Comparison of ENCODE assay signal across 9 cellular contexts in the genomic region with DNA sequence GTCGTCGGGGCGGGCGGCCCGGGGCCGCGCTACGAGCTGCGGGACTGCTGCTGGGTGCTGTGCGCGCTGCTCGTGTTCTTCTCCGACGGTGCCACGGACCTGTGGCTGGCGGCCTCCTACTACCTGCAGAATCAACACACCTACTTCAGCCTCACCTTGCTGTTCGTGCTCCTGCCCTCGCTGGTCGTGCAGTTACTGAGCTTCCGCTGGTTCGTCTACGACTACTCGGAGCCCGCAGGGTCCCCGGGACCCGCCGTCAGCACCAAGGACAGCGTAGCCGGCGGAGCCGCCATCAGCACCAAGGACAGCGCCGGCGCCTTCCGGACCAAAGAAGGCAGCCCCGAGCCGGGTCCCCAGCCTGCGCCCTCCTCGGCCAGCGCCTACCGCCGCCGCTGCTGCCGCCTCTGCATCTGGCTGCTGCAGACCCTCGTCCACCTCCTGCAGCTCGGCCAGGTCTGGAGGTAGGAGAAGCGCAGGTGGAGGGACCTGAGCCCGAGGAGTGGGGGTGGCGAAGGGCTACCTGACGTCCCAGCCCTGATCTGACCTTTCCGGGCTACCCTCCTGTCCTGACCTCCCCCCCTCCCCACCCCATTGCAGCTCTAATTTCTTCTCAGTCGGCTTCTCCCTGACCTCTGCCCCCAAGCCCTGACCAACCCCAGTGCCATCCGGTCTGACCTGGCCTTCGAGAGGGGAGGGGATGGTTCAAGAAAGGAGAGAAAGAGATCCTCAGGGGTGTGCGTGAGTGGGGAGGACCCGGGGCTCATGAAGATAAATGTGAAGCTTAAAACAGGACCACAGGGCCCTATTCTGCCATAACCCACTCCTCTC. TPM values are rescaled to one million over a fixed set of nuclear protein-coding genes. Genes with fewer than 3 reads are reported as not detected.
DNase-seq lines count a peak whose midpoint lies in the region; ATAC-seq and TF ChIP-seq lines count a peak whose summit lies in the region.
"Had no signal": no experiment of that assay in that cellular context is flagged by ENCODE, and none has a peak within 500 bp of the region (broad histone marks: within the 10 kb centered on the region; RNA-seq: fewer than 3 reads in every experiment).

No MANE protein-coding gene starts in this region.

- CTCF ChIA-PET in activated B cell treated with CpG ODN at 0.5 μM for 24 hours (lab: Charles Lee) (interaction anchor here (0.6 kb wide), 1 partner anchor 16 kb away, joined by 3 read pairs; a partner anchor contains a TSS), MCF 10A (lab: Yijun Ruan, JAX) (interaction anchor here (0.6 to 3.2 kb wide), 8 partner anchors 9 to 144 kb away, joined by 3 to 29 read pairs (median 4); a partner anchor contains a TSS)

- ATAC-seq in activated B cell treated with CpG ODN at 0.5 μM for 24 hours (ENCODE audit: low read depth) = peak; percentile 99
- no peak for ATAC-seq in HG03095 (IDR thresholded peaks at IDR 0.05; ENCODE audit: unreplicated experiment)

- H3K27me3 Mint-ChIP-seq in IgD-negative memory B cell (peaks cover 39% of the 10 kb centered on the region), activated B cell treated with CpG ODN at 0.5 μM for 24 hours (peaks cover 45% of the 10 kb centered on the region), MCF 10A (ENCODE audit: insufficient read depth, unreplicated experiment) (peaks cover 95% of the 10 kb centered on the region)

- no peaks in the 10 kb centered on the region for H3K9me3 ChIP-seq in iPS-20b (ENCODE audit: insufficient read depth, low read depth, low read length)

- peak overlapping the region; percentile 64 for H3K4me3 ChIP-seq in iPS-20b (ENCODE audit: low read length)

- no peak overlapping the region for H3K27ac ChIP-seq in iPS-20b (ENCODE audit: low read length)

- no TSS peak for BruUV-seq in MCF 10A (replicated peaks; lab: Mats Ljungman, UMichigan)

- POLR2A ChIA-PET in activated B cell treated with CpG ODN at 0.5 μM for 24 hours (lab: Charles Lee) = no interaction called here
- POLR2A ChIA-PET in MCF 10A (lab: Yijun Ruan, JAX) = interaction anchor here (0.7 kb wide), 1 partner anchor 14 kb away, joined by 3 read pairs; no protein-coding TSS in a partner anchor

- TF ChIP-seq CTCF in activated B cell treated with CpG ODN at 0.5 μM for 24 hours (IDR thresholded peaks at IDR 0.05) (no peak), MCF 10A (IDR thresholded peaks at IDR 0.05; ENCODE audit: unreplicated experiment) (no peak)

- no peak overlapping the region for H3K9ac ChIP-seq in iPS-20b (ENCODE audit: low read depth, low read length)

- peaks cover 2 to 8% (median 5%) of the 10 kb centered on the region in 3 donors for H3K4me1 Mint-ChIP-seq in IgD-negative memory B cell
- H3K4me1 Mint-ChIP-seq in activated B cell treated with CpG ODN at 0.5 μM for 24 hours = peaks cover 14% of the 10 kb centered on the region
- H3K4me1 Mint-ChIP-seq in MCF 10A (ENCODE audit: insufficient read depth, unreplicated experiment) = no peaks in the 10 kb centered on the region

- H3K36me3 Mint-ChIP-seq in IgD-negative memory B cell (peaks cover 3% of the 10 kb centered on the region), activated B cell treated with CpG ODN at 0.5 μM for 24 hours (ENCODE audit: low read depth) (no peaks in the 10 kb centered on the region), MCF 10A (ENCODE audit: insufficient read depth, unreplicated experiment) (no peaks in the 10 kb centered on the region)

- H3K27ac Mint-ChIP-seq in IgD-negative memory B cell (peak overlapping the region in 2 of 3 donors; percentile 9 to 60), activated B cell treated with CpG ODN at 0.5 μM for 24 hours (peak overlapping the region; percentile 12), MCF 10A (ENCODE audit: low read depth, unreplicated experiment) (no peak overlapping the region)

- H3K27me3 ChIP-seq in iPS-20b (ENCODE audit: insufficient read depth, low read length) = peaks cover 60% of the 10 kb centered on the region

- H3K9me3 Mint-ChIP-seq in IgD-negative memory B cell = peaks cover 0 to 2% (median 0%) of the 10 kb centered on the region in 3 donors
- no peaks in the 10 kb centered on the region for H3K9me3 Mint-ChIP-seq in activated B cell treated with CpG ODN at 0.5 μM for 24 hours
- no peaks in the 10 kb centered on the region for H3K9me3 Mint-ChIP-seq in MCF 10A (ENCODE audit: unreplicated experiment)

- peaks cover 13% of the 10 kb centered on the region; the same call in 1 of the 2 replicates for H3K4me1 ChIP-seq in iPS-20b (ENCODE audit: insufficient read depth, low read length)

- intact Hi-C loops in activated B cell treated with CpG ODN at 0.5 μM for 24 hours (cut with micrococcal nuclease) (loop anchor here (1.0 to 5.0 kb wide), 2 partner anchors 16 to 64 kb away; a partner anchor contains a TSS), MCF 10A (cut with micrococcal nuclease) (no loop called here)

- H3K4me3 Mint-ChIP-seq in IgD-negative memory B cell (peak overlapping the region; percentile 66 to 93 (median 86)), activated B cell treated with CpG ODN at 0.5 μM for 24 hours (peak overlapping the region; percentile 85), MCF 10A (ENCODE audit: unreplicated experiment) (no peak overlapping the region)

- H3K36me3 ChIP-seq in iPS-20b (ENCODE audit: insufficient read depth, low read depth, low read length) = no peaks in the 10 kb centered on the region

- DNase-seq in GDM1 (lab: John Stamatoyannopoulos, UW) (peak; percentile 67), activated B cell treated with CpG ODN at 0.5 μM for 24 hours (peak; percentile 86), MCF 10A (ENCODE audit: unreplicated experiment) (peak; percentile 51), NCI-H1930 (lab: John Stamatoyannopoulos, UW) (no peak)
- DNase-seq in stimulated activated CD4-positive, alpha-beta T cell treated with anti-CD3 and anti-CD28 coated beads, Interleukin-12 subunit alpha, Interleukin-12 subunit beta, amount 100 ng/mL, for 24 hours (ENCODE audit: low read depth in 2 of 2) = peak; percentile 50 to 71

RNA-seq across cellular contexts. Expression of a gene that starts 0.6 kb away (rescaled TPM):
- polyA plus RNA-seq in IgD-negative memory B cell = not detected
- total RNA-seq in activated B cell treated with CpG ODN at 0.5 μM for 24 hours (0.04 and 0.12 TPM in 2 replicates), MCF 10A (2022) (not detected in 2 replicates)
- total RNA-seq: T-helper 1 cell treated with Interleukin-12 subunit alpha and Interleukin-12 subunit beta and Interleukin-4 antibody, amounts not matched to agents 30 ng/mL and 1 ng/mL, for 36 hours had no signal

RNA-seq across cellular contexts. Expression of a gene that starts 16.7 kb away (rescaled TPM):
- polyA plus RNA-seq in IgD-negative memory B cell = 26.5 TPM
- total RNA-seq in activated B cell treated with CpG ODN at 0.5 μM for 24 hours (16.4 and 18.7 TPM in 2 replicates), MCF 10A (2022) (12.2 and 16.3 TPM in 2 replicates)

RNA-seq across cellular contexts. Expression of a gene that starts 41.7 kb away (rescaled TPM):
- not detected for polyA plus RNA-seq in IgD-negative memory B cell
- total RNA-seq in activated B cell treated with CpG ODN at 0.5 μM for 24 hours (0.11 and 0.20 TPM in 2 replicates), MCF 10A (2022) (not detected in 2 replicates)
- total RNA-seq: T-helper 1 cell treated with Interleukin-12 subunit alpha and Interleukin-12 subunit beta and Interleukin-4 antibody, amounts not matched to agents 30 ng/mL and 1 ng/mL, for 36 hours had no signal

Comparison
In these comparisons a context has a peak if more than half of its experiments do, and no peak if none do; other contexts are left out.
1. DNase-seq: peak in GDM1 (single experiment), activated B cell treated with CpG ODN at 0.5 μM for 24 hours (single experiment), MCF 10A (single experiment) and stimulated activated CD4-positive, alpha-beta T cell treated with anti-CD3 and anti-CD28 coated beads, Interleukin-12 subunit alpha, Interleukin-12 subunit beta, amount 100 ng/mL, for 24 hours (2 of 2); none in NCI-H1930 (0 of 2).